8 cellular contexts compared by ENCODE assay signal in the genomic region with DNA sequence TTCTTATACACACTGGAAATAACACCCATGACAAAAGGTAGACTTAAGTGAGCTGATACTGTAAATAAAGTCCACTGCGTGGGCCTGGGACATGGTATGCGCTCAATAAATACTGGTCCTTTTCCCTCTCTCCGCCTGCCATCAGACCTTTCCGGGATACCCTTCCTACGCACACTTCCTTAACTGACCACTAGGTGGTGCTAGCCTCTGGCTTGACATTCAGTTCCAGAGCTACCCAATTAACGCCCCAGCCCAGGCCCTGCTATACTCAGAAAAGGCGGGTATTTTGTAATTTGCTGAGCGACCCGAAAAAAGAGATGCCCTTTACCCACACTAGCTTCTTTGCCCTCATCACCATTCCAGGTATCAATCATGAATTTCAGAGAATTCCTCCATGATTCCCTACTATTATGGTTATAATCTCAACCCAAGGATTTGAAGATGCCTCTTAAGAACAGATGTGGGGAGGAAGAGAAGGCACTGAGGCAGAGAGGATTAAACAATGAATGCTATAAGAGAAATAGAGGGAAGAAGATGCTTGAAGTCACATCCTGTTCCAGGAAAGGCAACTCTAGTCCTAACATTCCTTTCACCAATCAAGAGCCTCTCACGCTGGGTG. TPM values are rescaled to one million over a fixed set of nuclear protein-coding genes. Genes with fewer than 3 reads are reported as not detected.
A peak's percentile ranks its signal among the peaks of the same experiment; 100 is the strongest.
DNase-seq lines count a peak whose midpoint lies in the region; ATAC-seq and TF ChIP-seq lines count a peak whose summit lies in the region.

No MANE protein-coding gene starts in this region.

- H3K9me3 ChIP-seq in Loucy (ENCODE audit: insufficient read depth, low read depth, low read length) (no peaks in the 10 kb centered on the region), tibial nerve (no peaks in the 10 kb centered on the region)

- H3K9ac ChIP-seq in Loucy (ENCODE audit: low read depth, low read length, poor library complexity, severe bottlenecking) = no peak overlapping the region

- H3K4me3 Mint-ChIP-seq in activated T-helper 17 cell treated with anti-CD3 and anti-CD28 coated beads, Interleukin-2, amount 50 U/mL, for 72 hours = no peak overlapping the region
- H3K4me3 Mint-ChIP-seq in osteocyte (ENCODE audit: unreplicated experiment) = no peak overlapping the region

- no peaks in the 10 kb centered on the region for H4K20me1 ChIP-seq in Loucy (ENCODE audit: insufficient read depth, low read length, poor library complexity, severe bottlenecking)

- TF ChIP-seq EP300 in tibial nerve (IDR thresholded peaks at IDR 0.05) = peak in 1 of 2 donors; percentile 43

- WGBS in tibial nerve, 2 donors = 13 to 15% methylated on average over 10 of the region's 10 CpGs

- TF ChIP-seq POLR2A in tibial nerve (IDR thresholded peaks at IDR 0.05) = no peak

- H3K4me2 ChIP-seq in Loucy (ENCODE audit: low read depth, low read length, poor library complexity, severe bottlenecking) = no peak overlapping the region

- CTCF ChIA-PET in RWPE1 (lab: Yijun Ruan, JAX) = interaction anchor here (0.5 to 7.2 kb wide), 14 partner anchors 12 to 521 kb away, joined by 3 to 89 read pairs (median 4); a partner anchor contains a TSS

- H3K4me3 ChIP-seq in Loucy (ENCODE audit: low read length, poor library complexity, severe bottlenecking) (no peak overlapping the region), foreskin fibroblast (ENCODE audit: low read depth in 1 of 2, low read length in 2 of 2) (no peak overlapping the region), tibial nerve (no peak overlapping the region)

- H3K4me1 ChIP-seq in Loucy (ENCODE audit: insufficient read depth, low read length, poor library complexity, severe bottlenecking) (peaks cover 21% of the 10 kb centered on the region), tibial nerve (peaks cover 0 to 10% (median 3%) of the 10 kb centered on the region in 4 donors)

- H3K36me3 Mint-ChIP-seq in activated T-helper 17 cell treated with anti-CD3 and anti-CD28 coated beads, Interleukin-2, amount 50 U/mL, for 72 hours (ENCODE audit: low read depth) = no peaks in the 10 kb centered on the region
- no peaks in the 10 kb centered on the region for H3K36me3 Mint-ChIP-seq in osteocyte (ENCODE audit: unreplicated experiment)

- peak overlapping the region; percentile 55 for H2AFZ ChIP-seq in Loucy (ENCODE audit: low read length)

- POLR2A ChIA-PET in RWPE1 (lab: Yijun Ruan, JAX; ENCODE audit: low non-redundant PET) = interaction anchor here (0.6 kb wide), 1 partner anchor 60 kb away, joined by 3 read pairs; no protein-coding TSS in a partner anchor

- DNase-seq in GDM1 (lab: John Stamatoyannopoulos, UW) (peak; percentile 58), RWPE1 (ENCODE audit: low spot score) (peak; percentile 67), foreskin fibroblast (peak; percentile 59 to 89), osteocyte (ENCODE audit: extremely low spot score, unreplicated experiment) (peak; percentile 92), tibial nerve (ENCODE audit: low spot score in 2 of 2) (peak; percentile 75 to 93)

- peaks cover 8% of the 10 kb centered on the region for H3K9me3 Mint-ChIP-seq in activated T-helper 17 cell treated with anti-CD3 and anti-CD28 coated beads, Interleukin-2, amount 50 U/mL, for 72 hours
- H3K9me3 Mint-ChIP-seq in osteocyte (ENCODE audit: unreplicated experiment) = no peaks in the 10 kb centered on the region

- H3K79me2 ChIP-seq in Loucy (ENCODE audit: insufficient read depth, low read length) = no peaks in the 10 kb centered on the region

- H3K27ac ChIP-seq in RWPE1 = no peak overlapping the region
- H3K27ac ChIP-seq in tibial nerve = no peak overlapping the region

- H3K27me3 ChIP-seq in Loucy (ENCODE audit: insufficient read depth, low read length, poor library complexity, severe bottlenecking) = no peaks in the 10 kb centered on the region
- H3K27me3 ChIP-seq in tibial nerve = no peaks in the 10 kb centered on the region

- H3K27ac Mint-ChIP-seq in activated T-helper 17 cell treated with anti-CD3 and anti-CD28 coated beads, Interleukin-2, amount 50 U/mL, for 72 hours = no peak overlapping the region
- H3K27ac Mint-ChIP-seq in osteocyte (ENCODE audit: unreplicated experiment) = no peak overlapping the region

- no peaks in the 10 kb centered on the region for H3K27me3 Mint-ChIP-seq in activated T-helper 17 cell treated with anti-CD3 and anti-CD28 coated beads, Interleukin-2, amount 50 U/mL, for 72 hours
- no peaks in the 10 kb centered on the region for H3K27me3 Mint-ChIP-seq in osteocyte (ENCODE audit: unreplicated experiment)

- H3F3A ChIP-seq in Loucy (ENCODE audit: low read depth) = no peaks in the 10 kb centered on the region; the same call in 1 of the 2 replicates

- peaks cover 6% of the 10 kb centered on the region for H3K4me1 Mint-ChIP-seq in activated T-helper 17 cell treated with anti-CD3 and anti-CD28 coated beads, Interleukin-2, amount 50 U/mL, for 72 hours
- peaks cover 18% of the 10 kb centered on the region for H3K4me1 Mint-ChIP-seq in osteocyte (ENCODE audit: unreplicated experiment)

- H3K36me3 ChIP-seq in Loucy (ENCODE audit: insufficient read depth, low read length) (no peaks in the 10 kb centered on the region), tibial nerve (no peaks in the 10 kb centered on the region)

- H3K9me2 ChIP-seq in Loucy (replicated peaks; ENCODE audit: low read depth, low read length) = no peaks in the 10 kb centered on the region

- ATAC-seq in activated T-helper 17 cell treated with anti-CD3 and anti-CD28 coated beads, Interleukin-2, amount 50 U/mL, for 72 hours (replicated peaks) = peak; percentile 54
- no peak for ATAC-seq in HG02763 (IDR thresholded peaks at IDR 0.05; ENCODE audit: unreplicated experiment)

- TF ChIP-seq CTCF in Loucy (conservative IDR thresholded peaks at IDR 0.05; ENCODE audit: low read length) (peak; percentile 97), RWPE1 (conservative IDR thresholded peaks at IDR 0.05; ENCODE audit: low read depth) (peak; percentile 95), foreskin fibroblast (IDR thresholded peaks at IDR 0.05; ENCODE audit: low read depth, low read length) (peak; percentile 92), osteocyte (IDR thresholded peaks at IDR 0.05) (peak; percentile 94), tibial nerve (IDR thresholded peaks at IDR 0.05) (peak; percentile 93 to 98 (median 95))

RNA-seq across cellular contexts. Expression of a gene that starts 3.9 kb away (rescaled TPM):
- 10 to 100 TPM in 1 of 2 donors, 1 to 10 TPM in 1; 2.4 to 20.2 TPM for total RNA-seq in activated T-helper 17 cell treated with anti-CD3 and anti-CD28 coated beads, Interleukin-2, amount 50 U/mL, for 72 hours
- total RNA-seq in osteocyte (591 and 603 TPM in 2 replicates), tibial nerve (100 to 1,000 TPM; 410 to 653 (median 527) TPM)

RNA-seq across cellular contexts. Expression of a gene that starts 13.2 kb away (rescaled TPM):
- 100 to 1,000 TPM; 177 to 332 TPM for total RNA-seq in activated T-helper 17 cell treated with anti-CD3 and anti-CD28 coated beads, Interleukin-2, amount 50 U/mL, for 72 hours
- total RNA-seq in osteocyte (154 and 161 TPM in 2 replicates), tibial nerve (100 to 1,000 TPM; 140 to 247 (median 183) TPM)

RNA-seq across cellular contexts. Expression of a gene that starts 23.1 kb away (rescaled TPM):
- not detected for total RNA-seq in activated T-helper 17 cell treated with anti-CD3 and anti-CD28 coated beads, Interleukin-2, amount 50 U/mL, for 72 hours
- total RNA-seq in osteocyte = not detected in 2 replicates
- total RNA-seq in tibial nerve = not detected

RNA-seq across cellular contexts. Expression of a gene that starts 35.5 kb away (rescaled TPM):
- 10 to 100 TPM; 20.6 to 61.4 TPM for total RNA-seq in activated T-helper 17 cell treated with anti-CD3 and anti-CD28 coated beads, Interleukin-2, amount 50 U/mL, for 72 hours
- 41.9 and 42.8 TPM in 2 replicates for total RNA-seq in osteocyte
- total RNA-seq in tibial nerve = 10 to 100 TPM; 29.3 to 42.2 (median 38.6) TPM

RNA-seq across cellular contexts. Expression of a gene that starts 45.8 kb away (rescaled TPM):
- total RNA-seq in activated T-helper 17 cell treated with anti-CD3 and anti-CD28 coated beads, Interleukin-2, amount 50 U/mL, for 72 hours = 100 to 1,000 TPM in 1 of 2 donors, 10 to 100 TPM in 1; 62.3 to 117 TPM
- total RNA-seq in osteocyte (12.1 and 14.5 TPM in 2 replicates), tibial nerve (10 to 100 TPM in 1 of 4 donors, 1 to 10 TPM in 3; 4.8 to 10.2 (median 6.6) TPM)

Comparison
In these comparisons a context has a peak if more than half of its experiments do, and no peak if none do; other contexts are left out.
1. RNA of a gene that starts 3.9 kb away (total RNA-seq): 410 to 653 TPM in tibial nerve and 591 to 603 TPM in osteocyte; 2.4 to 20.2 TPM in activated T-helper 17 cell treated with anti-CD3 and anti-CD28 coated beads, Interleukin-2, amount 50 U/mL, for 72 hours; every median in the first group is over 10 times any median in the second.
2. Peak in every context shown above with its lines, with median percentiles within 50 percentile points of each other: DNase-seq and CTCF ChIP-seq.